16 cellular contexts compared by ENCODE assay signal in genomic region chr13:67036694-67037093, GRCh38.
"Had no signal": no experiment of that assay in that cellular context is flagged by ENCODE, and none has a peak within 500 bp of the region (broad histone marks: within the 10 kb centered on the region; RNA-seq: fewer than 3 reads in every experiment).

No MANE protein-coding gene starts in this region.

- H3K36me3 ChIP-seq: prostate gland, right lobe of liver had no signal

- H3K9me3 ChIP-seq: mucosa of descending colon, prostate gland, right lobe of liver, testis had no signal

- DNase-seq: activated CD4-positive, alpha-beta T cell treated with anti-CD3 and anti-CD28 coated beads for 4 hours; activated naive CD4-positive, alpha-beta T cell treated with Interleukin-2 at 50 U/mL for 16 hours; activated naive CD8-positive, alpha-beta T cell treated with anti-CD3 and anti-CD28 coated beads, Interleukin-2, amount 50 U/mL, for 24 hours; cortex of kidney; effector memory CD8-positive, alpha-beta T cell; immature natural killer cell; left colon; mucosa of descending colon; nephron progenitor cell; right lobe of liver; stimulated activated CD4-positive, alpha-beta T cell treated with anti-CD3 and anti-CD28 coated beads, Interleukin-12 subunit alpha, Interleukin-12 subunit beta, amount 100 ng/mL, for 4 hours; stimulated activated naive CD4-positive, alpha-beta T cell treated with Interleukin-2 at 50 U/mL for 16 hours; testis had no signal

- H3K27me3 ChIP-seq: right lobe of liver, testis had no signal

- H3K4me3 ChIP-seq: mucosa of descending colon, prostate gland, right lobe of liver, testis had no signal

- H3K27ac ChIP-seq: epithelial cell of prostate, prostate gland, right lobe of liver, testis, VCaP had no signal

- H3K4me1 ChIP-seq: prostate gland, right lobe of liver, testis had no signal

- ATAC-seq: activated naive CD8-positive, alpha-beta T cell treated with anti-CD3 and anti-CD28 coated beads, Interleukin-2, amount 50 U/mL, for 24 hours; effector memory CD8-positive, alpha-beta T cell; left colon; mucosa of descending colon; right lobe of liver had no signal
